1 cellular context compared by ENCODE assay signal in genomic region chr1:182604835-182605164, GRCh38.
TF ChIP-seq lines count a peak whose summit lies in the region.

No MANE protein-coding gene starts in this region.

TF ChIP-seq in K562, 482 proteins besides CTCF, POLR2A, EP300 and RAD21:
- TF ChIP-seq ZNF444 (CRISPR knock-in tag; IDR thresholded peaks at IDR 0.05) (no peak), NKRF (IDR thresholded peaks at IDR 0.05; ENCODE audit: borderline replicate concordance) (no peak), MED1 (CRISPR knock-in tag; IDR thresholded peaks at IDR 0.05; ENCODE audit: borderline replicate concordance) (no peak), ZKSCAN1 (IDR thresholded peaks at IDR 0.05; ENCODE audit: low read depth, low read length) (peak; percentile 82), ZNF165 (CRISPR knock-in tag; IDR thresholded peaks at IDR 0.05; ENCODE audit: borderline replicate concordance) (no peak)
TF ChIP-seq in K562: peak in this region for 1.
